8 cellular contexts compared by ENCODE assay signal in genomic region chr6:107458687-107459282, GRCh38. TPM values are rescaled to one million over a fixed set of nuclear protein-coding genes. Genes with fewer than 3 reads are reported as not detected.
DNase-seq lines count a peak whose midpoint lies in the region; ATAC-seq lines count a peak whose summit lies in the region.

No MANE protein-coding gene starts in this region.

- H3K4me3 Mint-ChIP-seq in activated naive CD4-positive, alpha-beta T cell treated with anti-CD3 and anti-CD28 coated beads for 36 hours, result peak overlapping the region; percentile 80
- H3K4me3 Mint-ChIP-seq in naive B cell, result peak overlapping the region; percentile 94 to 99 (median 99)

- H3K4me1 ChIP-seq in aorta (ENCODE audit: control insufficient read depth in 1 of 2, insufficient read depth in 2 of 2, low read length in 2 of 2), result no peaks in the 10 kb centered on the region

- H3K36me3 ChIP-seq in aorta (ENCODE audit: control insufficient read depth in 1 of 2, insufficient read depth in 2 of 2, low read length in 1 of 2), result no peaks in the 10 kb centered on the region

- H3K4me3 ChIP-seq in aorta (ENCODE audit: low read length in 2 of 2), result peak overlapping the region; percentile 63 to 81

- H3K27me3 Mint-ChIP-seq in activated naive CD4-positive, alpha-beta T cell treated with anti-CD3 and anti-CD28 coated beads for 36 hours (ENCODE audit: low read depth), result no peaks in the 10 kb centered on the region
- no peaks in the 10 kb centered on the region for H3K27me3 Mint-ChIP-seq in naive B cell

- H3K27ac Mint-ChIP-seq in activated naive CD4-positive, alpha-beta T cell treated with anti-CD3 and anti-CD28 coated beads for 36 hours, result peak overlapping the region; percentile 87
- peak overlapping the region; percentile 16 to 98 (median 96) for H3K27ac Mint-ChIP-seq in naive B cell

- ATAC-seq in HG02571 (IDR thresholded peaks at IDR 0.05; ENCODE audit: unreplicated experiment) (peak; percentile 18), esophagus mucosa (peak; percentile 5), naive B cell (ENCODE audit: low read depth in 2 of 2) (peak; percentile 15 to 27), aorta (ENCODE audit: low FRiP score) (peak; percentile 21)

- peak; percentile 25 for DNase-seq in activated naive CD4-positive, alpha-beta T cell treated with anti-CD3 and anti-CD28 coated beads for 36 hours
- no peak for DNase-seq in activated naive CD4-positive, alpha-beta T cell treated with Interleukin-2 at 50 U/mL for 16 hours
- peak; percentile 54 for DNase-seq in NCI-H1105 treated with DMSO at 0.1 percent for 48 hours (lab: John Stamatoyannopoulos, UW)
- DNase-seq in activated CD4-positive, alpha-beta T cell treated with anti-CD3 and anti-CD28 coated beads for 48 hours, result peak; percentile 37
- no peak for DNase-seq in naive B cell
- DNase-seq in aorta, result peak; percentile 57 to 76

- intact Hi-C loops in activated naive CD4-positive, alpha-beta T cell treated with anti-CD3 and anti-CD28 coated beads for 36 hours (cut with micrococcal nuclease), result loop anchor here (1.0 to 10.0 kb wide), 11 partner anchors 30 to 1133 kb away; partner anchors contain the start of genes AFG1L, ATG5, MTRES1 and OSTM1
- intact Hi-C loops in aorta (cut with DNase I), result no loop called here

- H3K27ac ChIP-seq in aorta (ENCODE audit: low read depth in 1 of 2, low read length in 2 of 2), result no peak overlapping the region

- H3K36me3 Mint-ChIP-seq in activated naive CD4-positive, alpha-beta T cell treated with anti-CD3 and anti-CD28 coated beads for 36 hours (ENCODE audit: low read depth), result peaks cover 4% of the 10 kb centered on the region
- no peaks in the 10 kb centered on the region for H3K36me3 Mint-ChIP-seq in naive B cell

- H3K9me3 ChIP-seq in aorta (ENCODE audit: control insufficient read depth, low read length), result no peaks in the 10 kb centered on the region

- H3K27me3 ChIP-seq in aorta (ENCODE audit: control insufficient read depth in 1 of 2, insufficient read depth in 2 of 2, low read length in 1 of 2), result no peaks in the 10 kb centered on the region

- H3K4me1 Mint-ChIP-seq in activated naive CD4-positive, alpha-beta T cell treated with anti-CD3 and anti-CD28 coated beads for 36 hours (ENCODE audit: low read depth), result peaks cover 19% of the 10 kb centered on the region
- H3K4me1 Mint-ChIP-seq in naive B cell, result peaks cover 16 to 36% (median 26%) of the 10 kb centered on the region in 3 donors

- WGBS in aorta, 2 donors, result 0 to 1% methylated on average over 29 of the region's 29 CpGs

- CTCF ChIA-PET in activated naive CD4-positive, alpha-beta T cell treated with anti-CD3 and anti-CD28 coated beads for 36 hours (lab: Charles Lee), result interaction anchor here (0.6 to 3.2 kb wide), 8 partner anchors 19 to 1133 kb away, joined by 3 to 14 read pairs (median 3); partner anchors contain the start of gene SOBP

- H3K9me3 Mint-ChIP-seq in activated naive CD4-positive, alpha-beta T cell treated with anti-CD3 and anti-CD28 coated beads for 36 hours, result no peaks in the 10 kb centered on the region
- H3K9me3 Mint-ChIP-seq in naive B cell, result no peaks in the 10 kb centered on the region

RNA-seq across cellular contexts. Expression of gene PDSS2, which starts 0.6 kb away (rescaled TPM):
- 10 to 100 TPM; 10.5 to 11.3 TPM for total RNA-seq in activated naive CD4-positive, alpha-beta T cell treated with anti-CD3 and anti-CD28 coated beads for 36 hours
- total RNA-seq in esophagus mucosa (13.2 TPM), aorta (10 to 100 TPM in 1 of 2 donors, 1 to 10 TPM in 1; 9.9 to 12.9 TPM)
- polyA plus RNA-seq in naive B cell (ENCODE audit: low read depth in 6 of 6) (10 to 100 TPM; 11.5 to 19.7 (median 16.6) TPM), aorta (1 to 10 TPM; 5.3 to 8.1 TPM)

RNA-seq across cellular contexts. Expression of gene SOBP, which starts 31.1 kb away (rescaled TPM):
- under 1 TPM; 0.25 to 0.26 TPM for total RNA-seq in activated naive CD4-positive, alpha-beta T cell treated with anti-CD3 and anti-CD28 coated beads for 36 hours
- total RNA-seq in esophagus mucosa, result 0.32 TPM
- 1 to 10 TPM; 1.7 to 4.3 (median 2.3) TPM for polyA plus RNA-seq in naive B cell (ENCODE audit: low read depth in 6 of 6)
- 10 to 100 TPM; 18.6 to 20.2 TPM for total RNA-seq in aorta
- polyA plus RNA-seq in aorta, result 1 to 10 TPM; 8.2 to 9.0 TPM

Comparison
In these comparisons a context has a peak if more than half of its experiments do, and no peak if none do; other contexts are left out.
1. DNase-seq: peak in activated naive CD4-positive, alpha-beta T cell treated with anti-CD3 and anti-CD28 coated beads for 36 hours (single experiment), NCI-H1105 treated with DMSO at 0.1 percent for 48 hours (single experiment), activated CD4-positive, alpha-beta T cell treated with anti-CD3 and anti-CD28 coated beads for 48 hours (single experiment) and aorta (2 of 2); none in activated naive CD4-positive, alpha-beta T cell treated with Interleukin-2 at 50 U/mL for 16 hours (single experiment) and naive B cell (single experiment).
2. RNA of gene SOBP, which starts 31.1 kb away (total RNA-seq): 18.6 to 20.2 TPM in aorta; 0.32 TPM in esophagus mucosa (single experiment) and 0.25 to 0.26 TPM in activated naive CD4-positive, alpha-beta T cell treated with anti-CD3 and anti-CD28 coated beads for 36 hours; every median in the first group is over 10 times any median in the second.
3. Peak in every context shown above with its lines, with median percentiles within 50 percentile points of each other: ATAC-seq.